Comparison of ENCODE assay signal across 11 cellular contexts in the genomic region with DNA sequence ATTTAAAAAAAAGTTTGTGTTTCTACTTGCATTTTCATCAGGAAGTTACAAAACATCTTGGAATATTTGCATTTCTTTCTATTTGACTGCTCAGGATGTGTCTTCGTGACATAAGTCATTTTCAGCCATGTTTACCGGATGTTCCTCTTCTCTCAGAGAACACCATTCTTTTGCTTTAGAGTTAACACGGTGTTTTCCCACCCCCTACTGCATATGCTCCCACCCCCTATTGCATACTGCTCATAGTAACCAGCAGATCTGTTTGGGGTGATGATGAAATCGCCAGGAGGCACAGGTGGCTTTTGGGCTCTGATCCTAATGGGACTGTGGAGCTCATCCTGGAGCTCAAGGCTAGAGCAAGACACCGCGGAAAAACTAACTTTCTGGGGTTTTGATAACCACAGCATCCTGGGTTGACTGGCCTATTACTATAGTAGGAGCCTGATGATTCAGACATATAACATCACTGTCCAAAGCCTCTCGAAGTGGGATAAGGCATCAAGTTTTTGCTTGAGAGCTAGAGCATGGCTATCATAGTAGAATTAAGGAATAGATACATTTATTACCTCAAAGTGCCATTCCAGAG.
DNase-seq lines count a peak whose midpoint lies in the region; ATAC-seq, FAIRE-seq and TF ChIP-seq lines count a peak whose summit lies in the region.
"Had no signal": no experiment of that assay in that cellular context is flagged by ENCODE, and none has a peak within 500 bp of the region (broad histone marks: within the 10 kb centered on the region; RNA-seq: fewer than 3 reads in every experiment).

No MANE protein-coding gene starts in this region.

- peak; percentile 56 for DNase-seq in astrocyte (ENCODE audit: low read depth)
- DNase-seq in activated naive CD4-positive, alpha-beta T cell treated with anti-CD3 and anti-CD28 coated beads for 36 hours: no peak
- no peak for DNase-seq in effector CD8-positive, alpha-beta T cell (lab: John Stamatoyannopoulos, UW)
- no peak for DNase-seq in pancreas
- DNase-seq in NCI-H2107 (lab: John Stamatoyannopoulos, UW): no peak
- DNase-seq: NCI-H1105 treated with DMSO at 0.1 percent for 48 hours had no signal

- peak overlapping the region; percentile 66 for H3K4me2 ChIP-seq in astrocyte (ENCODE audit: low read length)
- H3K4me2 ChIP-seq: hepatocyte had no signal

- H3K36me3 ChIP-seq in astrocyte (ENCODE audit: insufficient read depth, low read length) (no peaks in the 10 kb centered on the region), pancreas (no peaks in the 10 kb centered on the region)

- H3K4me1 ChIP-seq in astrocyte (ENCODE audit: insufficient read depth, low read length): peaks cover 17% of the 10 kb centered on the region
- H3K4me1 ChIP-seq in pancreas: no peaks in the 10 kb centered on the region

- no peaks in the 10 kb centered on the region for H4K20me1 ChIP-seq in astrocyte (ENCODE audit: insufficient read depth, low read length)

- peak overlapping the region; percentile 24 for H3K27ac ChIP-seq in astrocyte (ENCODE audit: low read depth, low read length)
- H3K27ac ChIP-seq in pancreas: no peak overlapping the region
- H3K27ac ChIP-seq: hepatocyte had no signal

- no peaks in the 10 kb centered on the region for H3K9me3 Mint-ChIP-seq in astrocyte (ENCODE audit: unreplicated experiment)
- no peaks in the 10 kb centered on the region for H3K9me3 Mint-ChIP-seq in activated naive CD4-positive, alpha-beta T cell treated with anti-CD3 and anti-CD28 coated beads for 36 hours

- H3K79me2 ChIP-seq in astrocyte (ENCODE audit: insufficient read depth, low read length): no peaks in the 10 kb centered on the region
- H3K79me2 ChIP-seq: hepatocyte had no signal

- no peak overlapping the region for H2AFZ ChIP-seq in astrocyte (ENCODE audit: low read depth, low read length)
- H2AFZ ChIP-seq: hepatocyte had no signal

- TF ChIP-seq CTCF in astrocyte (IDR thresholded peaks at IDR 0.05; ENCODE audit: insufficient read depth, low read depth, low read length) (no peak), pancreas (IDR thresholded peaks at IDR 0.05) (no peak)

- H3K9ac ChIP-seq in astrocyte (ENCODE audit: low read length): no peak overlapping the region

- FAIRE-seq in astrocyte (lab: Jason Lieb, UNC): peak; percentile 80
- FAIRE-seq in pancreas (lab: Jason Lieb, UNC): no peak

- CTCF ChIA-PET in activated naive CD4-positive, alpha-beta T cell treated with anti-CD3 and anti-CD28 coated beads for 36 hours (lab: Charles Lee): interaction anchor here (1.4 kb wide), 1 partner anchor 18 kb away, joined by 5 read pairs; no protein-coding TSS in a partner anchor

- intact Hi-C loops in activated naive CD4-positive, alpha-beta T cell treated with anti-CD3 and anti-CD28 coated beads for 36 hours (cut with micrococcal nuclease): no loop called here
- intact Hi-C loops in pancreas (cut with DNase I): no loop called here

- H3K4me3 ChIP-seq in astrocyte (ENCODE audit: insufficient read depth, low read depth, low read length) (no peak overlapping the region), pancreas (no peak overlapping the region)
- H3K4me3 ChIP-seq: hepatocyte had no signal

- H3K36me3 Mint-ChIP-seq in astrocyte (ENCODE audit: low read depth, unreplicated experiment): no peaks in the 10 kb centered on the region
- H3K36me3 Mint-ChIP-seq in activated naive CD4-positive, alpha-beta T cell treated with anti-CD3 and anti-CD28 coated beads for 36 hours (ENCODE audit: low read depth): no peaks in the 10 kb centered on the region
- H3K36me3 Mint-ChIP-seq: CD14-positive monocyte had no signal

- H3K4me1 Mint-ChIP-seq in astrocyte (ENCODE audit: low read depth, unreplicated experiment): peaks cover 29% of the 10 kb centered on the region
- peaks cover 3% of the 10 kb centered on the region for H3K4me1 Mint-ChIP-seq in activated naive CD4-positive, alpha-beta T cell treated with anti-CD3 and anti-CD28 coated beads for 36 hours (ENCODE audit: low read depth)

- H3K27me3 ChIP-seq in astrocyte (ENCODE audit: insufficient read depth, low read length) (no peaks in the 10 kb centered on the region), pancreas (no peaks in the 10 kb centered on the region)
- H3K27me3 ChIP-seq: hepatocyte had no signal

- H3K4me3 Mint-ChIP-seq in astrocyte (ENCODE audit: unreplicated experiment): no peak overlapping the region
- H3K4me3 Mint-ChIP-seq in activated naive CD4-positive, alpha-beta T cell treated with anti-CD3 and anti-CD28 coated beads for 36 hours: no peak overlapping the region
- H3K4me3 Mint-ChIP-seq: CD14-positive monocyte had no signal

- peak overlapping the region; percentile 64 for H3K27ac Mint-ChIP-seq in astrocyte (ENCODE audit: unreplicated experiment)
- H3K27ac Mint-ChIP-seq in activated naive CD4-positive, alpha-beta T cell treated with anti-CD3 and anti-CD28 coated beads for 36 hours: no peak overlapping the region

- no peaks in the 10 kb centered on the region for H3K9me3 ChIP-seq in astrocyte (ENCODE audit: insufficient read depth, low read depth, low read length)
- no peaks in the 10 kb centered on the region for H3K9me3 ChIP-seq in pancreas

- 65 to 75% methylated on average over 7 of the region's 7 CpGs for WGBS in pancreas, 2 donors

- ATAC-seq in GM18498 (IDR thresholded peaks at IDR 0.05; ENCODE audit: unreplicated experiment): peak; percentile 70
- peak; percentile 60 for ATAC-seq in GM21390 (IDR thresholded peaks at IDR 0.05; ENCODE audit: unreplicated experiment)
- peak; percentile 56 for ATAC-seq in HG03097 (IDR thresholded peaks at IDR 0.05; ENCODE audit: low FRiP score, unreplicated experiment)
- no peak for ATAC-seq in pancreas

- H3K27me3 Mint-ChIP-seq in astrocyte (ENCODE audit: low read depth, unreplicated experiment): no peaks in the 10 kb centered on the region
- peaks cover 24% of the 10 kb centered on the region for H3K27me3 Mint-ChIP-seq in activated naive CD4-positive, alpha-beta T cell treated with anti-CD3 and anti-CD28 coated beads for 36 hours (ENCODE audit: low read depth)

Comparison
In these comparisons a context has a peak if more than half of its experiments do, and no peak if none do; other contexts are left out.
1. ATAC-seq: peak in GM18498 (single experiment), GM21390 (single experiment) and HG03097 (single experiment); none in pancreas (0 of 4).